In the genomic region with DNA sequence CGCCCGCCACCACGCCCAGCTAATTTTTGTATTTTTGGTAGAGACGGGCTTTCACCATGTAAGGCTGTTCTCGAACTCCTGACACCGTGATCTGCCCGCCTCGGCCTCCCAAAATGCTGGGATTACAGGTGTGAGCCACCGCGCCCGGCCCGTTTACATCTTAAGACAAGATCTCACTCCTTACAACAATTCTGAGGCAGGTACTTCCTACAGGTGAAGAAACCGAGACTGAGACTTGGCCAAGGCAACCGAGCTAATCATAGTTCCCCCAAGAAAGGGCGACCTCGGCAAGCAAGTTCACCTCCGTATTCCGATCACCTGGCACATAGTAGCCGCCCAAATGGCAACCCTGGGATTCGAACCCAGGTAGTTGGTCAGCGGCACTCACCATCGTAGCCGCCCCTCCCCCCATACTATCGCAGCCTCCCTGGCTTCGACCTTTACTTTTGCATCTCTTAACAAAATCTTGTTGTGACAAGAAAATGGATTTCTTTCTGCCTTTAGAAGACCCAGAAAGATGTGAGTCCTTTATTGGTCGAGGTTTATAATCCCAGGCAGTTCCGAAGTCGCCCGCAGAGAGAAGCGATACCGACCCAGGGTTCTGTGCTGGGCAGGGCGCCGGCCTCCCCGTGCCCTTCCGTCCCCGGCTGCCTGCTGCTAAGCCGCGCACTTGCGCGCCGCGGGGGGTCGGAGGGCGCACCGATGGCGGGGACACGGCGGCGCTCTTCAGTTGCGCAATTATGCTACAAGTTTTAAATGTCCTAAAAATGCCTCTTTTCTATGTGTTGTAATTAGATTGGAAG, we compare ENCODE assay signal across 8 cellular contexts. TPM values are rescaled to one million over a fixed set of nuclear protein-coding genes. Genes with fewer than 3 reads are reported as not detected.
A peak's percentile ranks its signal among the peaks of the same experiment; 100 is the strongest.
DNase-seq lines count a peak whose midpoint lies in the region; ATAC-seq and TF ChIP-seq lines count a peak whose summit lies in the region.

No MANE protein-coding gene starts in this region.

- peaks cover 36% of the 10 kb centered on the region for H3K4me1 Mint-ChIP-seq in activated B cell treated with CpG ODN at 0.5 μM for 24 hours

- POLR2A ChIA-PET in activated B cell treated with CpG ODN at 0.5 μM for 24 hours (lab: Charles Lee) = interaction anchor here (1.4 to 1.8 kb wide), 4 partner anchors 59 to 255 kb away, joined by 4 to 13 read pairs (median 7); partner anchors contain the start of genes CCNYL1, METTL21A and PLEKHM3

- no peaks in the 10 kb centered on the region for H3K9me2 ChIP-seq in GM23248 (ENCODE audit: insufficient read depth)

- no peaks in the 10 kb centered on the region for H3K9me3 Mint-ChIP-seq in activated B cell treated with CpG ODN at 0.5 μM for 24 hours

- H3K79me2 ChIP-seq in GM23248 (ENCODE audit: insufficient read depth) = no peaks in the 10 kb centered on the region

- ATAC-seq in activated B cell treated with CpG ODN at 0.5 μM for 24 hours (ENCODE audit: low read depth) = no peak
- no peak for ATAC-seq in heart right ventricle
- ATAC-seq in HG02973 (IDR thresholded peaks at IDR 0.05; ENCODE audit: unreplicated experiment) = no peak
- ATAC-seq in HG02885 (IDR thresholded peaks at IDR 0.05; ENCODE audit: poor library complexity, unreplicated experiment) = no peak
- no peak for ATAC-seq in GM21529 (IDR thresholded peaks at IDR 0.05; ENCODE audit: unreplicated experiment)

- H3K9me3 ChIP-seq in GM23248 (ENCODE audit: low read depth) (no peaks in the 10 kb centered on the region), heart right ventricle (no peaks in the 10 kb centered on the region), skeletal muscle tissue (ENCODE audit: control insufficient read depth in 3 of 3, low read length in 3 of 3) (no peaks in the 10 kb centered on the region)

- no peaks in the 10 kb centered on the region for H3F3A ChIP-seq in GM23248 (ENCODE audit: insufficient read depth)

- peak overlapping the region; percentile 86 for H2AFZ ChIP-seq in GM23248

- WGBS in GM23248 (ENCODE audit: low coverage in 1 of 2, low lambda C conversion rate in 2 of 2, missing lambda C conversion rate in 2 of 2), 2 experiments = 2 to 3% methylated on average over 47 to 50 of the region's 50 CpGs
- 20 to 26% methylated on average over 50 of the region's 50 CpGs for WGBS in heart right ventricle, 2 donors

- no peaks in the 10 kb centered on the region for H3K36me3 ChIP-seq in GM23248 (ENCODE audit: low read depth)
- peaks cover 0 to 22% (median 0%) of the 10 kb centered on the region in 9 donors for H3K36me3 ChIP-seq in heart right ventricle
- H3K36me3 ChIP-seq in skeletal muscle tissue (ENCODE audit: control insufficient read depth in 3 of 3, insufficient read depth in 3 of 3, low read length in 3 of 3) = peaks cover 5 to 9% (median 9%) of the 10 kb centered on the region in 3 donors

- in situ Hi-C loops in GM23248 (cut with MboI) = no loop called here

- peaks cover 7% of the 10 kb centered on the region for H3K27me3 Mint-ChIP-seq in activated B cell treated with CpG ODN at 0.5 μM for 24 hours

- no peaks in the 10 kb centered on the region for H3K27me3 ChIP-seq in GM23248 (replicated peaks; ENCODE audit: insufficient read depth)
- no peaks in the 10 kb centered on the region for H3K27me3 ChIP-seq in heart right ventricle
- no peaks in the 10 kb centered on the region for H3K27me3 ChIP-seq in skeletal muscle tissue (ENCODE audit: control insufficient read depth in 3 of 3, insufficient read depth in 3 of 3, low read length in 3 of 3)

- H3K4me3 ChIP-seq in GM23248 (peak overlapping the region; percentile 69), heart right ventricle (peak overlapping the region in 9 of 10 donors; percentile 72 to 94 (median 84)), skeletal muscle tissue (ENCODE audit: low read length in 3 of 3) (peak overlapping the region; percentile 87 to 92 (median 89))

- CTCF ChIA-PET in activated B cell treated with CpG ODN at 0.5 μM for 24 hours (lab: Charles Lee) = interaction anchor here (0.8 to 1.9 kb wide), 4 partner anchors 25 to 143 kb away, joined by 3 to 6 read pairs (median 4); partner anchors contain the start of gene CCNYL1

- H3K9ac ChIP-seq in GM23248 (no peak overlapping the region), skeletal muscle tissue (ENCODE audit: low read depth in 1 of 3, low read length in 3 of 3) (peak overlapping the region in 2 of 3 donors; percentile 50 to 84)

- peak; percentile 49 for DNase-seq in GM23248
- DNase-seq in activated B cell treated with CpG ODN at 0.5 μM for 24 hours = no peak
- peak in 1 of 2 donors; percentile 30 for DNase-seq in heart right ventricle
- DNase-seq in ecto neural progenitor cell (ENCODE audit: low spot score) = no peak

- intact Hi-C loops in activated B cell treated with CpG ODN at 0.5 μM for 24 hours (cut with micrococcal nuclease) (loop anchor here (1.0 kb wide), 2 partner anchors 60 to 146 kb away; partner anchors contain the start of genes CCNYL1 and METTL21A), heart right ventricle (cut with DNase I) (loop anchor here in 1 of 10 donors (5.0 kb wide), 1 partner anchor 56 kb away; no protein-coding TSS in a partner anchor)

- H3K4me1 ChIP-seq in GM23248 (ENCODE audit: insufficient read depth) = no peaks in the 10 kb centered on the region
- peaks cover 6 to 58% (median 24%) of the 10 kb centered on the region in 9 donors for H3K4me1 ChIP-seq in heart right ventricle
- peaks cover 20 to 32% (median 22%) of the 10 kb centered on the region in 3 donors for H3K4me1 ChIP-seq in skeletal muscle tissue (ENCODE audit: control insufficient read depth in 3 of 3, insufficient read depth in 3 of 3, low read length in 3 of 3)

- H3K27ac Mint-ChIP-seq in activated B cell treated with CpG ODN at 0.5 μM for 24 hours = no peak overlapping the region

- H3K4me3 Mint-ChIP-seq in activated B cell treated with CpG ODN at 0.5 μM for 24 hours = peak overlapping the region; percentile 87

- H4K20me1 ChIP-seq in GM23248 (ENCODE audit: insufficient read depth) = no peaks in the 10 kb centered on the region

- H3K4me2 ChIP-seq in GM23248 (ENCODE audit: unreplicated experiment) = peak overlapping the region; percentile 89

- TF ChIP-seq CTCF in activated B cell treated with CpG ODN at 0.5 μM for 24 hours (IDR thresholded peaks at IDR 0.05) (no peak), heart right ventricle (IDR thresholded peaks at IDR 0.05) (no peak)

- no peaks in the 10 kb centered on the region for H3K36me3 Mint-ChIP-seq in activated B cell treated with CpG ODN at 0.5 μM for 24 hours (ENCODE audit: low read depth)

- H3K27ac ChIP-seq in GM23248 = no peak overlapping the region
- peak overlapping the region in 8 of 10 donors; percentile 25 to 89 (median 83) for H3K27ac ChIP-seq in heart right ventricle
- peak overlapping the region; percentile 25 for H3K27ac ChIP-seq in skeletal muscle tissue (ENCODE audit: low read depth, low read length)

RNA-seq across cellular contexts. Expression of gene FZD5, which starts 1.1 kb away (rescaled TPM):
- total RNA-seq in GM23248 (2014; rRNA removed; shearing (Covaris generic)) = under 0.01 and 0.13 TPM in 2 replicates
- polyA plus RNA-seq in GM23248 (2016; fragmentation: Nextera tagmentation; extraction: Ambion mirVana) = 0.13 and 0.15 TPM in 2 replicates
- total RNA-seq in activated B cell treated with CpG ODN at 0.5 μM for 24 hours = 0.66 and 0.89 TPM in 2 replicates
- total RNA-seq in heart right ventricle = 1 to 10 TPM; 3.0 to 5.7 (median 5.0) TPM
- 1 to 10 TPM; 1.0 to 1.9 TPM for polyA plus RNA-seq in heart right ventricle
- total RNA-seq in skeletal muscle tissue = 1.0 TPM

RNA-seq across cellular contexts. Expression of gene CCNYL1, which starts 59.4 kb away (rescaled TPM):
- 12.5 and 14.9 TPM in 2 replicates for total RNA-seq in GM23248 (2014; rRNA removed; shearing (Covaris generic))
- polyA plus RNA-seq in GM23248 (2016; fragmentation: Nextera tagmentation; extraction: Ambion mirVana) = 12.7 and 16.4 TPM in 2 replicates
- 12.2 and 13.5 TPM in 2 replicates for total RNA-seq in activated B cell treated with CpG ODN at 0.5 μM for 24 hours
- total RNA-seq in heart right ventricle = 10 to 100 TPM in 5 of 10 donors, 1 to 10 TPM in 5; 5.6 to 16.1 (median 9.7) TPM
- 1 to 10 TPM; 3.6 to 5.7 TPM for polyA plus RNA-seq in heart right ventricle
- total RNA-seq in skeletal muscle tissue = 6.3 TPM
